Comparison of ENCODE assay signal across 1 cellular context in genomic region chr7:150388709-150389531, GRCh38.
TF ChIP-seq lines count a peak whose summit lies in the region.

No MANE protein-coding gene starts in this region.

TF ChIP-seq in HepG2, 621 proteins besides CTCF, POLR2A, EP300 and RAD21 (continued from another document and continues in another):
- TF ChIP-seq ZNF318 (CRISPR knock-in tag; IDR thresholded peaks at IDR 0.05), result peak; percentile 83
- TF ChIP-seq TEAD2 (CRISPR knock-in tag; IDR thresholded peaks at IDR 0.05), result no peak
- TF ChIP-seq ZBTB38 (CRISPR knock-in tag; IDR thresholded peaks at IDR 0.05), result peak; percentile 84
- TF ChIP-seq CREM (IDR thresholded peaks at IDR 0.05), result peak; percentile 58; the same call in 1 of the 2 replicates
- no peak for TF ChIP-seq CREM (CRISPR knock-in tag; IDR thresholded peaks at IDR 0.05)
- 0 out of 2 replicates have a peak, but pooled peaks have one; percentile 64 for TF ChIP-seq SP140L (CRISPR knock-in tag; IDR thresholded peaks at IDR 0.05; ENCODE audit: borderline replicate concordance)
- TF ChIP-seq GMEB1 (CRISPR knock-in tag; IDR thresholded peaks at IDR 0.05; ENCODE audit: borderline replicate concordance), result peak; percentile 62; the same call in 1 of the 2 replicates
- TF ChIP-seq ZNF383 (CRISPR knock-in tag; IDR thresholded peaks at IDR 0.05; ENCODE audit: borderline replicate concordance), result no peak
- no peak for TF ChIP-seq RNF219 (CRISPR knock-in tag; IDR thresholded peaks at IDR 0.05)
- peak; percentile 97 for TF ChIP-seq SALL2 (CRISPR knock-in tag; IDR thresholded peaks at IDR 0.05)
- peak; percentile 75 for TF ChIP-seq ZHX1 (CRISPR knock-in tag; IDR thresholded peaks at IDR 0.05; ENCODE audit: low read depth)
- TF ChIP-seq CBX2 (IDR thresholded peaks at IDR 0.05; ENCODE audit: low read depth, low read length), result no peak
- peak; percentile 65; the same call in 1 of the 2 replicates for TF ChIP-seq CBX2 (CRISPR knock-in tag; IDR thresholded peaks at IDR 0.05; ENCODE audit: low read depth)
- TF ChIP-seq ZBED4 (CRISPR knock-in tag; IDR thresholded peaks at IDR 0.05; ENCODE audit: borderline replicate concordance), result peak; percentile 81; the same call in 1 of the 2 replicates
- peak; percentile 73; the same call in 1 of the 2 replicates for TF ChIP-seq RFXANK (CRISPR knock-in tag; IDR thresholded peaks at IDR 0.05)
- no peak for TF ChIP-seq PBX3 (CRISPR knock-in tag; IDR thresholded peaks at IDR 0.05; ENCODE audit: borderline replicate concordance)
- TF ChIP-seq GTF2F1 (IDR thresholded peaks at IDR 0.05; ENCODE audit: low read length), result no peak
- TF ChIP-seq HNF4A (CRISPR knock-in tag; IDR thresholded peaks at IDR 0.05), result peak; percentile 94
- TF ChIP-seq NFYC (CRISPR knock-in tag; IDR thresholded peaks at IDR 0.05), result peak; percentile 64; the same call in 1 of the 2 replicates
- peak; percentile 61; the same call in 1 of the 2 replicates for TF ChIP-seq BRF2 (CRISPR knock-in tag; IDR thresholded peaks at IDR 0.05)
- TF ChIP-seq SIN3B (IDR thresholded peaks at IDR 0.05; ENCODE audit: low read length), result no peak
- 0 out of 2 replicates have a peak, but pooled peaks have one; percentile 83 for TF ChIP-seq ZNF232 (CRISPR knock-in tag; IDR thresholded peaks at IDR 0.05; ENCODE audit: borderline replicate concordance)
- TF ChIP-seq SRSF1 (optimal IDR thresholded peaks at IDR 0.05; ENCODE audit: low read depth, low read length), result no peak
- TF ChIP-seq RBM22 (optimal IDR thresholded peaks at IDR 0.05; ENCODE audit: low read length), result no peak
- TF ChIP-seq MED1 (CRISPR knock-in tag; IDR thresholded peaks at IDR 0.05), result peak; percentile 94
- TF ChIP-seq TBX2 (CRISPR knock-in tag; IDR thresholded peaks at IDR 0.05; ENCODE audit: borderline replicate concordance), result peak; percentile 98
- TF ChIP-seq ISL2 (CRISPR knock-in tag; IDR thresholded peaks at IDR 0.05), result peak; percentile 94
- no peak for TF ChIP-seq HNRNPH1 (optimal IDR thresholded peaks at IDR 0.05; ENCODE audit: low read depth, low read length)
- TF ChIP-seq DNMT3B (CRISPR knock-in tag; conservative IDR thresholded peaks at IDR 0.05), result no peak
- peak; percentile 69 for TF ChIP-seq ONECUT2 (CRISPR knock-in tag; IDR thresholded peaks at IDR 0.05)
- TF ChIP-seq PAWR (CRISPR knock-in tag; IDR thresholded peaks at IDR 0.05; ENCODE audit: borderline replicate concordance), result no peak
- no peak for TF ChIP-seq ZNF724P (CRISPR knock-in tag; IDR thresholded peaks at IDR 0.05; ENCODE audit: borderline replicate concordance)
- TF ChIP-seq ATF1 (CRISPR knock-in tag; IDR thresholded peaks at IDR 0.05), result no peak
- peak; percentile 72; the same call in 1 of the 2 replicates for TF ChIP-seq ZNF878 (CRISPR knock-in tag; IDR thresholded peaks at IDR 0.05)
- peak; percentile 100 for TF ChIP-seq RXRA (CRISPR knock-in tag; IDR thresholded peaks at IDR 0.05)
- no peak for TF ChIP-seq HDAC6 (IDR thresholded peaks at IDR 0.05; ENCODE audit: low read depth, low read length)
- TF ChIP-seq ZNF354B (CRISPR knock-in tag; IDR thresholded peaks at IDR 0.05), result 0 out of 2 replicates have a peak, but pooled peaks have one; percentile 10
- peak; percentile 97 for TF ChIP-seq BRCA1 (CRISPR knock-in tag; IDR thresholded peaks at IDR 0.05)
- peak; percentile 93 for TF ChIP-seq ZNF264 (CRISPR knock-in tag; IDR thresholded peaks at IDR 0.05)
- peak; percentile 83; the same call in 1 of the 2 replicates for TF ChIP-seq AHR (CRISPR knock-in tag; IDR thresholded peaks at IDR 0.05)
- no peak for TF ChIP-seq TCF7L2 (IDR thresholded peaks at IDR 0.05; ENCODE audit: low read depth, low read length)
- TF ChIP-seq TOPORS (CRISPR knock-in tag; IDR thresholded peaks at IDR 0.05), result no peak; the same call in 1 of the 2 replicates
- peak; percentile 73 for TF ChIP-seq ZFY (CRISPR knock-in tag; IDR thresholded peaks at IDR 0.05)
- peak; percentile 86 for TF ChIP-seq ZNF317 (CRISPR knock-in tag; IDR thresholded peaks at IDR 0.05)
